In the genomic region with DNA sequence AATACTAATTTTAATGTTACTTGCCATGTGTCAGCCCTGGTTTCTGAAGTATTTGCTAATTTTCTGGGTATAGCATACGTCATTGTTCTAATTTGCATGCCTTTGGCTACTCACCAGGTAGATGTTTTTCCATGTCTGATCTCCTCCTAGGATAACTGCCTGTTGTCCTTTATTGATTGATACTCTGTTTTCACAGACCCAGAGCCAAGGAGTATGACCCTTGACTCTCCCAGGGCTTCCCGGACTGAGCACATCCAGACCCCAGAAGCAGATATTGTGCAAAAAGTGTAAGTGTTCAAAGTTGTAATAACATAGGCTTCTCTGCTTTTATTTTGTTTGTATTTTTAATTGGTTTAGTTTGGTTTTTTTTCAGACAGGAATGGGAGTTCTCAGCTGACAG, we compare ENCODE assay signal across 29 cellular contexts.
"Had no signal": no experiment of that assay in that cellular context is flagged by ENCODE, and none has a peak within 500 bp of the region (broad histone marks: within the 10 kb centered on the region; RNA-seq: fewer than 3 reads in every experiment).

No MANE protein-coding gene starts in this region.

- H3K9me3 ChIP-seq: esophagus muscularis mucosa, gastroesophageal sphincter had no signal

- H3K36me3 ChIP-seq: brain microvascular endothelial cell, esophagus muscularis mucosa, gastroesophageal sphincter had no signal

- H3K4me1 Mint-ChIP-seq: activated CD4-positive, alpha-beta memory T cell treated with anti-CD3 and anti-CD28 coated beads, Interleukin-2, amount 10 ng/mL, durations not matched to agents 7 days and 5 days; activated CD4-positive, alpha-beta T cell treated with anti-CD3 and anti-CD28 coated beads, Interleukin-2, amount 10 ng/mL, durations not matched to agents 7 days and 5 days; central memory CD8-positive, alpha-beta T cell; WTC11 had no signal

- H3K9me3 Mint-ChIP-seq: activated CD4-positive, alpha-beta memory T cell treated with anti-CD3 and anti-CD28 coated beads, Interleukin-2, amount 10 ng/mL, durations not matched to agents 7 days and 5 days; activated CD4-positive, alpha-beta T cell treated with anti-CD3 and anti-CD28 coated beads, Interleukin-2, amount 10 ng/mL, durations not matched to agents 7 days and 5 days; activated T-cell treated with anti-CD3 and anti-CD28 coated beads, Interleukin-2, amount 50 U/mL, for 24 hours; activated T-cell treated with anti-CD3 and anti-CD28 coated beads, Interleukin-2, amount 50 U/mL, for 72 hours; central memory CD8-positive, alpha-beta T cell; effector memory CD8-positive, alpha-beta T cell had no signal

- H3K4me3 Mint-ChIP-seq: activated CD4-positive, alpha-beta memory T cell treated with anti-CD3 and anti-CD28 coated beads, Interleukin-2, amount 10 ng/mL, durations not matched to agents 7 days and 5 days; activated CD4-positive, alpha-beta T cell treated with anti-CD3 and anti-CD28 coated beads, Interleukin-2, amount 10 ng/mL, durations not matched to agents 7 days and 5 days; activated naive CD8-positive, alpha-beta T cell; activated T-cell treated with anti-CD3 and anti-CD28 coated beads, Interleukin-2, amount 50 U/mL, for 24 hours; activated T-cell treated with anti-CD3 and anti-CD28 coated beads, Interleukin-2, amount 50 U/mL, for 72 hours; central memory CD8-positive, alpha-beta T cell; effector memory CD8-positive, alpha-beta T cell; WTC11 had no signal

- H3K27me3 ChIP-seq: brain microvascular endothelial cell, foreskin keratinocyte had no signal

- H3K36me3 Mint-ChIP-seq: activated naive CD8-positive, alpha-beta T cell; WTC11 had no signal

- H3K4me3 ChIP-seq: esophagus muscularis mucosa, gastroesophageal sphincter had no signal

- H3K4me1 ChIP-seq: esophagus muscularis mucosa, foreskin keratinocyte, gastroesophageal sphincter had no signal

- H3K27ac Mint-ChIP-seq: activated CD4-positive, alpha-beta memory T cell treated with anti-CD3 and anti-CD28 coated beads, Interleukin-2, amount 10 ng/mL, durations not matched to agents 7 days and 5 days; activated CD4-positive, alpha-beta T cell treated with anti-CD3 and anti-CD28 coated beads, Interleukin-2, amount 10 ng/mL, durations not matched to agents 7 days and 5 days; activated naive CD8-positive, alpha-beta T cell; activated T-cell treated with anti-CD3 and anti-CD28 coated beads, Interleukin-2, amount 50 U/mL, for 24 hours; activated T-cell treated with anti-CD3 and anti-CD28 coated beads, Interleukin-2, amount 50 U/mL, for 72 hours; effector memory CD8-positive, alpha-beta T cell; WTC11 had no signal

- H3K27ac ChIP-seq: brain microvascular endothelial cell, esophagus muscularis mucosa, foreskin keratinocyte, gastroesophageal sphincter had no signal

- DNase-seq: activated CD4-positive, alpha-beta memory T cell treated with anti-CD3 and anti-CD28 coated beads, Interleukin-2, amount 10 ng/mL, durations not matched to agents 7 days and 5 days; activated CD4-positive, alpha-beta T cell treated with anti-CD3 and anti-CD28 coated beads for 1 hour; activated CD4-positive, alpha-beta T cell treated with anti-CD3 and anti-CD28 coated beads for 4 hours; activated CD4-positive, alpha-beta T cell treated with anti-CD3 and anti-CD28 coated beads, Interleukin-2, amount 10 ng/mL, durations not matched to agents 7 days and 5 days; activated CD4-positive, alpha-beta T cell treated with anti-CD3 and anti-CD28 coated beads, Interleukin-2, amount 50 U/mL, for 4 hours; activated CD8-positive, alpha-beta memory T cell treated with anti-CD3 and anti-CD28 coated beads, Interleukin-2, amount 50 U/mL, for 48 hours; activated effector memory CD4-positive, alpha-beta T cell treated with Interleukin-2 at 50 U/mL for 16 hours; activated gamma-delta T cell treated with Interleukin-2 at 50 U/mL for 16 hours; activated naive CD4-positive, alpha-beta T cell treated with anti-CD3 and anti-CD28 coated beads, Interleukin-2, amount 50 U/mL, for 16 hours; activated naive CD4-positive, alpha-beta T cell treated with Interleukin-2 at 50 U/mL for 16 hours; activated T-cell treated with anti-CD3 and anti-CD28 coated beads for 4 hours; activated T-cell treated with anti-CD3 and anti-CD28 coated beads, Interleukin-2, amount 50 U/mL, for 24 hours; activated T-cell treated with anti-CD3 and anti-CD28 coated beads, Interleukin-2, amount 50 U/mL, for 72 hours; amniotic stem cell; anterior cingulate cortex; brain microvascular endothelial cell; cortex of kidney; dermis blood vessel endothelial cell; effector CD4-positive, alpha-beta T cell; effector memory CD8-positive, alpha-beta T cell; erythroblast; foreskin keratinocyte; head of caudate nucleus; T-helper 2 cell had no signal
